Comparison of ENCODE assay signal across 1 cellular context in genomic region chr7:127713758-127714157, GRCh38.
TF ChIP-seq lines count a peak whose summit lies in the region.

No MANE protein-coding gene starts in this region.

TF ChIP-seq in GM23338, 12 proteins besides CTCF, POLR2A, EP300 and RAD21 (continued from another document):
- TF ChIP-seq ETS1 (IDR thresholded peaks at IDR 0.05) = no peak
- TF ChIP-seq JUNB (IDR thresholded peaks at IDR 0.05; ENCODE audit: unreplicated experiment) = no peak
- TF ChIP-seq REST (IDR thresholded peaks at IDR 0.05; ENCODE audit: unreplicated experiment) = no peak
- no peak for TF ChIP-seq ZNF114 (CRISPR knock-in tag; IDR thresholded peaks at IDR 0.05)
- no peak for TF ChIP-seq CREB1 (CRISPR knock-in tag; IDR thresholded peaks at IDR 0.05; ENCODE audit: low read depth)
- no peak for TF ChIP-seq ZNF331 (CRISPR knock-in tag; IDR thresholded peaks at IDR 0.05; ENCODE audit: low read depth)
- no peak for TF ChIP-seq EZH2phosphoT487 (IDR thresholded peaks at IDR 0.05; ENCODE audit: unreplicated experiment)
- TF ChIP-seq NANOG (IDR thresholded peaks at IDR 0.05; ENCODE audit: borderline replicate concordance) = no peak
- no peak for TF ChIP-seq ZNF462 (CRISPR knock-in tag; IDR thresholded peaks at IDR 0.05)
- no peak for TF ChIP-seq EZH2 (IDR thresholded peaks at IDR 0.05; ENCODE audit: low read depth, unreplicated experiment)
